Comparison of ENCODE assay signal across 20 cellular contexts in the genomic region with DNA sequence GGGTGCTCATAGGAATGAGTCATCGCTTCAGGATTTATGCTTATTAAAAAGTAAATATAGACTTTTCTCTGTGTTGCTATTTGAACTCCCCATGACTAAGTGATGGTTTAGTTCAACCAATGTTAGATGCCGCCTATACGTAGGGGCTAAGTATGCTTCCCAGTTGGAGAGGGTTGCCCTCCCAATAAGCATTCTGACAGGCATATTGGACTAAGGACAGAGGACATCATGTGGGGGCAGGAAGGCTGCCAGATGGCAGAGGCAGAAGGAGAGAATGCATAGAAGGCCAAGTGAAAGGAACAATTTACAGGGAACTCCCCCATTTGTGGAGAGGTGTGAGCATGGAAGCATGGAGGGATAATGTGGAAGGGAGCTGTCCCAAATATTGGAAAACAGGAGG.
DNase-seq lines count a peak whose midpoint lies in the region; ATAC-seq and TF ChIP-seq lines count a peak whose summit lies in the region.
"Had no signal": no experiment of that assay in that cellular context is flagged by ENCODE, and none has a peak within 500 bp of the region (broad histone marks: within the 10 kb centered on the region; RNA-seq: fewer than 3 reads in every experiment).

No MANE protein-coding gene starts in this region.

- H3K36me3 ChIP-seq in SK-N-MC (ENCODE audit: insufficient read depth, low read length) = no peaks in the 10 kb centered on the region
- H3K36me3 ChIP-seq in lung (ENCODE audit: control insufficient read depth in 2 of 2, insufficient read depth in 2 of 2, low read length in 2 of 2) = no peaks in the 10 kb centered on the region
- H3K36me3 ChIP-seq: Peyer's patch had no signal

- intact Hi-C loops in left ventricle myocardium superior (cut with micrococcal nuclease) = loop anchor here (5.0 kb wide), 1 partner anchor 840 kb away; no protein-coding TSS in a partner anchor

- ATAC-seq in lung (ENCODE audit: insufficient read depth, low FRiP score) (peak; percentile 11), left ventricle myocardium superior (no peak), GM18870 (IDR thresholded peaks at IDR 0.05; ENCODE audit: unreplicated experiment) (no peak)
- ATAC-seq: GM12878 had no signal

- WGBS in lung, 2 donors = 78 to 92% methylated on average over 3 of the region's 3 CpGs

- no peaks in the 10 kb centered on the region for H3K4me1 ChIP-seq in lung (ENCODE audit: control insufficient read depth in 2 of 2, insufficient read depth in 2 of 2, low read length in 2 of 2)
- H3K4me1 ChIP-seq: Peyer's patch had no signal

- DNase-seq in NCI-H82 (lab: John Stamatoyannopoulos, UW) (peak; percentile 32), NCI-H82 treated with DMSO at 0.1 percent for 48 hours (lab: John Stamatoyannopoulos, UW; ENCODE audit: unreplicated experiment) (no peak), NCI-H1694 treated with DMSO at 0.1 percent for 48 hours (lab: John Stamatoyannopoulos, UW) (peak; percentile 91), SK-N-MC (ENCODE audit: low read depth, low spot score) (no peak), lung (ENCODE audit: low spot score) (no peak), left ventricle myocardium superior (no peak)
- no peak for DNase-seq in stimulated activated CD4-positive, alpha-beta T cell treated with anti-CD3 and anti-CD28 coated beads, Interleukin-2, amount 100 ng/mL, for 24 hours
- DNase-seq: 8988T; AML-193; Calu3; CD8-positive, alpha-beta memory T cell; DMS79 treated with DMSO at 0.1 percent for 48 hours; KG1; NCI-H1092; NCI-H1436; NCI-H2029; NK-92 treated with Interleukin-12 subunit alpha and Interleukin-12 subunit beta, amount 100 ng/mL, for 24 hours; Peyer's patch had no signal

- H3K9me3 ChIP-seq in SK-N-MC (ENCODE audit: low read depth, low read length) (no peaks in the 10 kb centered on the region), lung (ENCODE audit: control insufficient read depth in 2 of 2, insufficient read depth in 1 of 2, low read length in 1 of 2) (no peaks in the 10 kb centered on the region)
- H3K9me3 ChIP-seq: Peyer's patch had no signal

- H3K4me3 ChIP-seq in SK-N-MC (no peak overlapping the region), lung (no peak overlapping the region)
- H3K4me3 ChIP-seq: GM12878, Peyer's patch had no signal

- peak overlapping the region; percentile 0 for H3K9ac ChIP-seq in SK-N-MC (ENCODE audit: insufficient read length)

- no peak for TF ChIP-seq CTCF in lung (IDR thresholded peaks at IDR 0.05; ENCODE audit: control extremely low read depth, extremely low read depth)

- no peak overlapping the region for H3K27ac ChIP-seq in SK-N-MC
- H3K27ac ChIP-seq in lung (ENCODE audit: low read depth in 1 of 2, low read length in 1 of 2) = no peak overlapping the region
- H3K27ac ChIP-seq: Peyer's patch had no signal

- no peaks in the 10 kb centered on the region for H3K27me3 ChIP-seq in lung (ENCODE audit: control insufficient read depth, insufficient read depth)
- H3K27me3 ChIP-seq: Peyer's patch had no signal

Comparison
In these comparisons a context has a peak if more than half of its experiments do, and no peak if none do; other contexts are left out.
1. DNase-seq: peak in NCI-H82 (single experiment) and NCI-H1694 treated with DMSO at 0.1 percent for 48 hours (single experiment); none in NCI-H82 treated with DMSO at 0.1 percent for 48 hours (single experiment), SK-N-MC (single experiment), lung (single experiment), left ventricle myocardium superior (single experiment) and stimulated activated CD4-positive, alpha-beta T cell treated with anti-CD3 and anti-CD28 coated beads, Interleukin-2, amount 100 ng/mL, for 24 hours (0 of 2).